In genomic region chr1:168151935-168152334, GRCh38 we compare ENCODE assay signal across 30 cellular contexts.
"Had no signal": no experiment of that assay in that cellular context is flagged by ENCODE, and none has a peak within 500 bp of the region (broad histone marks: within the 10 kb centered on the region; RNA-seq: fewer than 3 reads in every experiment).

No MANE protein-coding gene starts in this region.

- DNase-seq: activated B cell treated with CpG ODN at 0.5 μM for 24 hours; activated CD4-positive, alpha-beta memory T cell treated with anti-CD3 and anti-CD28 coated beads for 36 hours; activated CD4-positive, alpha-beta T cell treated with anti-CD3 and anti-CD28 coated beads for 4 hours; activated CD4-positive, alpha-beta T cell treated with anti-CD3 and anti-CD28 coated beads, Interleukin-2, amount 10 ng/mL, durations not matched to agents 24 days and 14 days; activated CD4-positive, alpha-beta T cell treated with anti-CD3 and anti-CD28 coated beads, Interleukin-2, amount 50 U/mL, for 1 hour; activated CD4-positive, alpha-beta T cell treated with anti-CD3 and anti-CD28 coated beads, Interleukin-2, amount 50 U/mL, for 4 hours; activated CD4-positive, CD25-positive, alpha-beta regulatory T cell treated with anti-CD3 and anti-CD28 coated beads, Interleukin-2, amount 50 U/mL, for 72 hours; activated CD8-positive, alpha-beta memory T cell treated with anti-CD3 and anti-CD28 coated beads, Interleukin-2, amount 50 U/mL, for 4 hours; activated CD8-positive, alpha-beta T cell treated with anti-CD3 and anti-CD28 coated beads for 36 hours; activated effector memory CD4-positive, alpha-beta T cell treated with anti-CD3 and anti-CD28 coated beads, Interleukin-2, amount 50 U/mL, for 16 hours; activated gamma-delta T cell treated with Interleukin-2 at 50 U/mL for 16 hours; activated naive CD4-positive, alpha-beta T cell; activated naive CD4-positive, alpha-beta T cell treated with anti-CD3 and anti-CD28 coated beads for 36 hours; activated naive CD4-positive, alpha-beta T cell treated with anti-CD3 and anti-CD28 coated beads, Interleukin-2, amount 50 U/mL, for 16 hours; activated naive CD8-positive, alpha-beta T cell treated with anti-CD3 and anti-CD28 coated beads for 36 hours; activated T-cell treated with anti-CD3 and anti-CD28 coated beads for 4 hours; activated T-cell treated with anti-CD3 and anti-CD28 coated beads, Interleukin-2, amount 50 U/mL, for 1 hour; activated T-cell treated with anti-CD3 and anti-CD28 coated beads, Interleukin-2, amount 50 U/mL, for 4 hours; activated T-cell treated with anti-CD3 and anti-CD28 coated beads, Interleukin-2, amount 50 U/mL, for 72 hours; adrenal gland; amniotic stem cell; caudate nucleus; cerebellar nuclear complex; T-helper 1 cell; T-helper 2 cell; T-helper 9 cell had no signal

- H3K36me3 ChIP-seq: adrenal gland, ascending aorta, cardiac muscle cell had no signal

- ATAC-seq: activated CD8-positive, alpha-beta T cell treated with anti-CD3 and anti-CD28 coated beads for 36 hours; activated naive CD4-positive, alpha-beta T cell treated with anti-CD3 and anti-CD28 coated beads, Interleukin-2, amount 50 U/mL, for 72 hours; activated T-cell treated with anti-CD3 and anti-CD28 coated beads, Interleukin-2, amount 50 U/mL, for 4 hours; activated T-cell treated with anti-CD3 and anti-CD28 coated beads, Interleukin-2, amount 50 U/mL, for 72 hours; activated T-helper 17 cell treated with anti-CD3 and anti-CD28 coated beads, Interleukin-2, amount 50 U/mL, for 72 hours had no signal

- H3K4me3 ChIP-seq: adrenal gland, ascending aorta, cardiac muscle cell had no signal

- H3K27ac ChIP-seq: adrenal gland, ascending aorta, cardiac muscle cell had no signal

- H3K9me3 ChIP-seq: ascending aorta had no signal

- H3K4me1 ChIP-seq: adrenal gland had no signal

- H3K27me3 ChIP-seq: adrenal gland, ascending aorta, cardiac muscle cell had no signal
